In genomic region chr7:69464035-69464434, GRCh38 we compare ENCODE assay signal across 35 cellular contexts.
"Had no signal": no experiment of that assay in that cellular context is flagged by ENCODE, and none has a peak within 500 bp of the region (broad histone marks: within the 10 kb centered on the region; RNA-seq: fewer than 3 reads in every experiment).

No MANE protein-coding gene starts in this region.

- ATAC-seq: activated naive CD4-positive, alpha-beta T cell treated with anti-CD3 and anti-CD28 coated beads, Interleukin-2, amount 50 U/mL, for 72 hours; activated naive CD8-positive, alpha-beta T cell treated with anti-CD3 and anti-CD28 coated beads, Interleukin-2, amount 50 U/mL, for 24 hours; activated T-cell treated with anti-CD3 and anti-CD28 coated beads, Interleukin-2, amount 50 U/mL, for 4 hours; activated T-cell treated with anti-CD3 and anti-CD28 coated beads, Interleukin-2, amount 50 U/mL, for 72 hours; activated T-helper 17 cell treated with anti-CD3 and anti-CD28 coated beads, Interleukin-2, amount 50 U/mL, for 72 hours; body of pancreas had no signal

- H3K36me3 ChIP-seq: adrenal gland, ascending aorta, brain microvascular endothelial cell, breast epithelium, cardiac muscle cell had no signal

- H3K27ac ChIP-seq: adrenal gland, ascending aorta, body of pancreas, brain microvascular endothelial cell, breast epithelium, cardiac muscle cell had no signal

- H3K9me3 ChIP-seq: adrenal gland, body of pancreas had no signal

- H3K27me3 ChIP-seq: adrenal gland, body of pancreas, brain microvascular endothelial cell, breast epithelium, cardiac muscle cell had no signal

- DNase-seq: activated effector memory CD4-positive, alpha-beta T cell treated with anti-CD3 and anti-CD28 coated beads, Interleukin-2, amount 50 U/mL, for 16 hours; activated effector memory CD4-positive, alpha-beta T cell treated with Interleukin-2 at 50 U/mL for 16 hours; activated gamma-delta T cell; activated gamma-delta T cell treated with Interleukin-2 at 50 U/mL for 16 hours; activated naive CD4-positive, alpha-beta T cell; activated naive CD4-positive, alpha-beta T cell treated with anti-CD3 and anti-CD28 coated beads for 36 hours; activated naive CD4-positive, alpha-beta T cell treated with anti-CD3 and anti-CD28 coated beads, Interleukin-2, amount 10 ng/mL, durations not matched to agents 7 days and 5 days; activated naive CD4-positive, alpha-beta T cell treated with anti-CD3 and anti-CD28 coated beads, Interleukin-2, amount 50 U/mL, for 16 hours; activated naive CD4-positive, alpha-beta T cell treated with Interleukin-2 at 50 U/mL for 16 hours; activated naive CD8-positive, alpha-beta T cell treated with anti-CD3 and anti-CD28 coated beads for 36 hours; activated naive CD8-positive, alpha-beta T cell treated with anti-CD3 and anti-CD28 coated beads, Interleukin-2, amount 10 ng/mL, durations not matched to agents 7 days and 5 days; activated naive CD8-positive, alpha-beta T cell treated with anti-CD3 and anti-CD28 coated beads, Interleukin-2, amount 50 U/mL, for 24 hours; activated T-cell treated with anti-CD3 and anti-CD28 coated beads for 4 hours; activated T-cell treated with anti-CD3 and anti-CD28 coated beads, Interleukin-2, amount 50 U/mL, for 1 hour; activated T-cell treated with anti-CD3 and anti-CD28 coated beads, Interleukin-2, amount 50 U/mL, for 24 hours; activated T-cell treated with anti-CD3 and anti-CD28 coated beads, Interleukin-2, amount 50 U/mL, for 4 hours; activated T-cell treated with anti-CD3 and anti-CD28 coated beads, Interleukin-2, amount 50 U/mL, for 48 hours; activated T-cell treated with anti-CD3 and anti-CD28 coated beads, Interleukin-2, amount 50 U/mL, for 72 hours; adrenal gland; amniotic stem cell; amygdala; anterior cingulate cortex; aorta; body of pancreas; brain microvascular endothelial cell; caudate nucleus; central memory CD4-positive, alpha-beta T cell; cerebellar nuclear complex had no signal

- H3K4me3 ChIP-seq: adrenal gland, ascending aorta, body of pancreas, breast epithelium, cardiac muscle cell had no signal

- FAIRE-seq: astrocyte, bronchial epithelial cell had no signal

- H3K4me1 ChIP-seq: adrenal gland, ascending aorta, body of pancreas, breast epithelium had no signal
